In genomic region chr7:79175390-79175789, GRCh38 we compare ENCODE assay signal across 20 cellular contexts.
"Had no signal": no experiment of that assay in that cellular context is flagged by ENCODE, and none has a peak within 500 bp of the region (broad histone marks: within the 10 kb centered on the region; RNA-seq: fewer than 3 reads in every experiment).

No MANE protein-coding gene starts in this region.

- H3K9me3 Mint-ChIP-seq: naive B cell; neural progenitor cell; stimulated activated naive CD8-positive, alpha-beta T cell treated with anti-CD3 and anti-CD28 coated beads, Interleukin-15, amount 100 ng/mL, for 72 hours had no signal

- H3K27ac Mint-ChIP-seq: mesothelial cell of epicardium; naive B cell; natural killer cell treated with Interleukin-12 subunit alpha and Interleukin-12 subunit beta and Interleukin-15 and Interleukin-18, amount 100 ng/mL, for 72 hours; neural progenitor cell; progenitor cell of endocrine pancreas; stimulated activated naive CD8-positive, alpha-beta T cell treated with anti-CD3 and anti-CD28 coated beads, Interleukin-15, amount 100 ng/mL, for 72 hours had no signal

- DNase-seq: dorsolateral prefrontal cortex; effector CD4-positive, alpha-beta T cell; gastrocnemius medialis; kidney; mesenchymal stem cell; mucosa of descending colon; naive B cell; right lobe of liver; small intestine; stimulated activated CD4-positive, alpha-beta T cell treated with anti-CD3 and anti-CD28 coated beads, Interleukin-15, amount 100 ng/mL, for 24 hours; stimulated activated CD4-positive, alpha-beta T cell treated with anti-CD3 and anti-CD28 coated beads, Interleukin-2, amount 100 ng/mL, for 48 hours; stimulated activated naive CD4-positive, alpha-beta T cell; stimulated activated naive CD8-positive, alpha-beta T cell treated with anti-CD3 and anti-CD28 coated beads, Interleukin-15, amount 100 ng/mL, for 72 hours; transverse colon had no signal

- H3K4me3 Mint-ChIP-seq: mesothelial cell of epicardium; naive B cell; natural killer cell treated with Interleukin-12 subunit alpha and Interleukin-12 subunit beta and Interleukin-15 and Interleukin-18, amount 100 ng/mL, for 72 hours; neural progenitor cell; stimulated activated naive CD8-positive, alpha-beta T cell treated with anti-CD3 and anti-CD28 coated beads, Interleukin-15, amount 100 ng/mL, for 72 hours had no signal

- FAIRE-seq: colon, kidney, small intestine had no signal

- ATAC-seq: gastrocnemius medialis; left lobe of liver; mucosa of descending colon; natural killer cell treated with Interleukin-12 subunit alpha and Interleukin-12 subunit beta and Interleukin-15 and Interleukin-18, amount 100 ng/mL, for 72 hours; right lobe of liver; stimulated activated naive CD8-positive, alpha-beta T cell treated with anti-CD3 and anti-CD28 coated beads, Interleukin-15, amount 100 ng/mL, for 72 hours had no signal

- H3K36me3 Mint-ChIP-seq: naive B cell; natural killer cell treated with Interleukin-12 subunit alpha and Interleukin-12 subunit beta and Interleukin-15 and Interleukin-18, amount 100 ng/mL, for 72 hours; neural progenitor cell had no signal

- H3K4me1 Mint-ChIP-seq: naive B cell; neural progenitor cell; stimulated activated naive CD8-positive, alpha-beta T cell treated with anti-CD3 and anti-CD28 coated beads, Interleukin-15, amount 100 ng/mL, for 72 hours had no signal

- H3K27me3 Mint-ChIP-seq: naive B cell; natural killer cell treated with Interleukin-12 subunit alpha and Interleukin-12 subunit beta and Interleukin-15 and Interleukin-18, amount 100 ng/mL, for 72 hours; progenitor cell of endocrine pancreas; stimulated activated naive CD8-positive, alpha-beta T cell treated with anti-CD3 and anti-CD28 coated beads, Interleukin-15, amount 100 ng/mL, for 72 hours had no signal
